In genomic region chr5:131541766-131542165, GRCh38 we compare ENCODE assay signal across 13 cellular contexts.
DNase-seq lines count a peak whose midpoint lies in the region; ATAC-seq and TF ChIP-seq lines count a peak whose summit lies in the region.
"Had no signal": no experiment of that assay in that cellular context is flagged by ENCODE, and none has a peak within 500 bp of the region (broad histone marks: within the 10 kb centered on the region; RNA-seq: fewer than 3 reads in every experiment).

No MANE protein-coding gene starts in this region.

- H3K4me1 ChIP-seq in A673 (ENCODE audit: insufficient read depth, low read length, poor library complexity, severe bottlenecking) (peaks cover 12% of the 10 kb centered on the region), RWPE2 (ENCODE audit: insufficient read depth, poor library complexity, severe bottlenecking) (peaks cover 39% of the 10 kb centered on the region), upper lobe of right lung (no peaks in the 10 kb centered on the region), body of pancreas (no peaks in the 10 kb centered on the region)
- peaks cover 59% of the 10 kb centered on the region for H3K4me1 ChIP-seq in CD4-positive, CD25-positive, alpha-beta regulatory T cell (ENCODE audit: control insufficient read depth, insufficient read depth, low read length, poor library complexity, severe bottlenecking)

- in situ Hi-C loops in brain microvascular endothelial cell (cut with HindIII; ENCODE audit: low pct_ligation_motif_present, low sequenced_read_pairs): no loop called here

- peaks cover 0 to 2% (median 0%) of the 10 kb centered on the region in 7 donors for H3K9me3 Mint-ChIP-seq in CD4-positive, CD25-positive, alpha-beta regulatory T cell
- H3K9me3 Mint-ChIP-seq: activated naive CD8-positive, alpha-beta T cell treated with anti-CD3 and anti-CD28 coated beads, Interleukin-2, amount 10 ng/mL, durations not matched to agents 7 days and 5 days; neural crest cell had no signal

- intact Hi-C loops in A673 (cut with micrococcal nuclease; ENCODE audit: unreplicated experiment) (no loop called here), upper lobe of right lung (cut with DNase I) (no loop called here), body of pancreas (cut with DNase I) (no loop called here)

- H3K9me3 ChIP-seq in A673 (ENCODE audit: low read depth, low read length, poor library complexity, severe bottlenecking) (no peaks in the 10 kb centered on the region), RWPE2 (ENCODE audit: severe bottlenecking) (no peaks in the 10 kb centered on the region), upper lobe of right lung (no peaks in the 10 kb centered on the region), body of pancreas (no peaks in the 10 kb centered on the region)
- no peaks in the 10 kb centered on the region for H3K9me3 ChIP-seq in CD4-positive, CD25-positive, alpha-beta regulatory T cell (ENCODE audit: control insufficient read depth in 2 of 2, low read length in 2 of 2)

- 74 to 85% methylated on average over 1 of the region's 1 CpG for WGBS in body of pancreas, 2 donors

- H3K4me3 ChIP-seq in A673 (ENCODE audit: low read depth, low read length, poor library complexity, severe bottlenecking) (no peak overlapping the region), RWPE2 (ENCODE audit: severe bottlenecking) (no peak overlapping the region), upper lobe of right lung (no peak overlapping the region), body of pancreas (no peak overlapping the region), brain microvascular endothelial cell (ENCODE audit: low read depth, low read length) (no peak overlapping the region)
- peak overlapping the region; percentile 33 for H3K4me3 ChIP-seq in CD4-positive, CD25-positive, alpha-beta regulatory T cell (ENCODE audit: low read depth, low read length)

- H3K4me1 Mint-ChIP-seq in CD4-positive, CD25-positive, alpha-beta regulatory T cell: peaks cover 44 to 84% (median 71%) of the 10 kb centered on the region in 4 donors

- peaks cover 39% of the 10 kb centered on the region for H3K36me3 Mint-ChIP-seq in CD4-positive, CD25-positive, alpha-beta regulatory T cell

- H3K4me3 Mint-ChIP-seq in CD4-positive, CD25-positive, alpha-beta regulatory T cell: peak overlapping the region in 3 of 4 donors; percentile 7 to 73 (median 73)
- H3K4me3 Mint-ChIP-seq: activated naive CD8-positive, alpha-beta T cell treated with anti-CD3 and anti-CD28 coated beads, Interleukin-2, amount 10 ng/mL, durations not matched to agents 7 days and 5 days; neural crest cell had no signal

- BruUV-seq in A673 (replicated peaks; lab: Mats Ljungman, UMichigan): no TSS peak

- POLR2A ChIA-PET in A673 (lab: Charles Lee; ENCODE audit: low non-redundant PET): no interaction called here

- DNase-seq in A673 (ENCODE audit: low spot score) (peak; percentile 28), RWPE2 (ENCODE audit: low spot score) (no peak), fibroblast of gingiva (ENCODE audit: low read depth) (peak; percentile 49), upper lobe of right lung (no peak), body of pancreas (no peak), brain microvascular endothelial cell (no peak)
- DNase-seq in CD4-positive, CD25-positive, alpha-beta regulatory T cell: no peak
- DNase-seq: activated CD4-positive, alpha-beta T cell treated with anti-CD3 and anti-CD28 coated beads, Interleukin-2, amount 50 U/mL, for 48 hours; activated naive CD8-positive, alpha-beta T cell treated with anti-CD3 and anti-CD28 coated beads, Interleukin-2, amount 10 ng/mL, durations not matched to agents 7 days and 5 days; mesenchymal stem cell; NCI-H1694 had no signal

- no peak for TF ChIP-seq POLR2A in body of pancreas (IDR thresholded peaks at IDR 0.05)

- H3K36me3 ChIP-seq in A673 (ENCODE audit: insufficient read depth, low read length, poor library complexity, severe bottlenecking) (peaks cover 2% of the 10 kb centered on the region), RWPE2 (ENCODE audit: low read depth) (peaks cover 11% of the 10 kb centered on the region), upper lobe of right lung (peaks cover 4% of the 10 kb centered on the region), body of pancreas (replicated peaks in 1 of 2; ENCODE audit: insufficient read depth in 1 of 2, low read depth in 2 of 2) (peaks cover 0 to 2% of the 10 kb centered on the region in 2 donors), brain microvascular endothelial cell (replicated peaks) (no peaks in the 10 kb centered on the region)
- H3K36me3 ChIP-seq in CD4-positive, CD25-positive, alpha-beta regulatory T cell (ENCODE audit: control insufficient read depth, insufficient read depth, low read length): peaks cover 14% of the 10 kb centered on the region

- H3K27ac ChIP-seq in A673 (ENCODE audit: low read depth, low read length, poor library complexity, severe bottlenecking): no peak overlapping the region
- peak overlapping the region; percentile 39 for H3K27ac ChIP-seq in CD4-positive, CD25-positive, alpha-beta regulatory T cell (ENCODE audit: insufficient read depth, low read length, poor library complexity, severe bottlenecking)
- H3K27ac ChIP-seq in RWPE2 (ENCODE audit: poor library complexity, severe bottlenecking): peak overlapping the region; percentile 49
- H3K27ac ChIP-seq in upper lobe of right lung: no peak overlapping the region
- H3K27ac ChIP-seq in body of pancreas: no peak overlapping the region
- no peak overlapping the region for H3K27ac ChIP-seq in brain microvascular endothelial cell

- CTCF ChIA-PET in A673 (lab: Charles Lee): no interaction called here

- H3K27ac Mint-ChIP-seq in CD4-positive, CD25-positive, alpha-beta regulatory T cell: peak overlapping the region in 2 of 3 donors; percentile 28 to 68
- H3K27ac Mint-ChIP-seq: activated naive CD8-positive, alpha-beta T cell treated with anti-CD3 and anti-CD28 coated beads, Interleukin-2, amount 10 ng/mL, durations not matched to agents 7 days and 5 days had no signal

- H3K27me3 Mint-ChIP-seq in CD4-positive, CD25-positive, alpha-beta regulatory T cell: no peaks in the 10 kb centered on the region
- H3K27me3 Mint-ChIP-seq: activated naive CD8-positive, alpha-beta T cell treated with anti-CD3 and anti-CD28 coated beads, Interleukin-2, amount 10 ng/mL, durations not matched to agents 7 days and 5 days had no signal

- H3K27me3 ChIP-seq in A673 (replicated peaks; ENCODE audit: insufficient read depth, low read depth, low read length, poor library complexity): no peaks in the 10 kb centered on the region
- no peaks in the 10 kb centered on the region for H3K27me3 ChIP-seq in CD4-positive, CD25-positive, alpha-beta regulatory T cell (ENCODE audit: control insufficient read depth, insufficient read depth, low read length)
- no peaks in the 10 kb centered on the region for H3K27me3 ChIP-seq in RWPE2 (ENCODE audit: insufficient read depth, poor library complexity, severe bottlenecking)
- no peaks in the 10 kb centered on the region for H3K27me3 ChIP-seq in upper lobe of right lung
- H3K27me3 ChIP-seq in body of pancreas: no peaks in the 10 kb centered on the region
- H3K27me3 ChIP-seq in brain microvascular endothelial cell (replicated peaks): no peaks in the 10 kb centered on the region

- TF ChIP-seq CTCF in A673 (conservative IDR thresholded peaks at IDR 0.05; ENCODE audit: low read depth, low read length) (no peak), RWPE2 (IDR thresholded peaks at IDR 0.05; ENCODE audit: poor library complexity, severe bottlenecking) (no peak), upper lobe of right lung (IDR thresholded peaks at IDR 0.05) (no peak), body of pancreas (IDR thresholded peaks at IDR 0.05) (no peak), brain microvascular endothelial cell (IDR thresholded peaks at IDR 0.05; ENCODE audit: low read depth, low read length, missing control alignments) (no peak)

- no peak for ATAC-seq in CD4-positive, CD25-positive, alpha-beta regulatory T cell (ENCODE audit: low read depth in 2 of 2)
- ATAC-seq in RWPE2 (ENCODE audit: low read depth): peak; percentile 59
- ATAC-seq in upper lobe of right lung: no peak
- ATAC-seq in body of pancreas: no peak
- ATAC-seq in GM19455 (IDR thresholded peaks at IDR 0.05; ENCODE audit: unreplicated experiment): no peak

Comparison
In these comparisons a context has a peak if more than half of its experiments do, and no peak if none do; other contexts are left out.
1. DNase-seq: peak in A673 (single experiment) and fibroblast of gingiva (single experiment); none in CD4-positive, CD25-positive, alpha-beta regulatory T cell (0 of 3), RWPE2 (single experiment), upper lobe of right lung (single experiment), body of pancreas (0 of 4) and brain microvascular endothelial cell (single experiment).
2. H3K27ac ChIP-seq: peak in CD4-positive, CD25-positive, alpha-beta regulatory T cell (single experiment) and RWPE2 (single experiment); none in A673 (single experiment), upper lobe of right lung (single experiment), body of pancreas (0 of 4) and brain microvascular endothelial cell (single experiment).